Comparison of ENCODE assay signal across 17 cellular contexts in genomic region chr14:106547735-106548550, GRCh38.
DNase-seq lines count a peak whose midpoint lies in the region; ATAC-seq and TF ChIP-seq lines count a peak whose summit lies in the region.
"Had no signal": no experiment of that assay in that cellular context is flagged by ENCODE, and none has a peak within 500 bp of the region (broad histone marks: within the 10 kb centered on the region; RNA-seq: fewer than 3 reads in every experiment).

No MANE protein-coding gene starts in this region.

- no peaks in the 10 kb centered on the region for H4K20me1 ChIP-seq in smooth muscle cell (ENCODE audit: low read depth)

- H3K27me3 ChIP-seq in smooth muscle cell (ENCODE audit: low read depth) = no peaks in the 10 kb centered on the region
- H3K27me3 ChIP-seq: MG63 had no signal

- H3K9me3 Mint-ChIP-seq in activated naive CD4-positive, alpha-beta T cell treated with anti-CD3 and anti-CD28 coated beads, Interleukin-2, amount 50 U/mL, for 24 hours = no peaks in the 10 kb centered on the region
- no peaks in the 10 kb centered on the region for H3K9me3 Mint-ChIP-seq in activated CD4-positive, alpha-beta memory T cell treated with anti-CD3 and anti-CD28 coated beads, Interleukin-2, amount 10 ng/mL, durations not matched to agents 7 days and 5 days
- H3K9me3 Mint-ChIP-seq in stimulated activated effector memory CD8-positive, alpha-beta T cell treated with anti-CD3 and anti-CD28 coated beads, Interleukin-12 subunit alpha, Interleukin-12 subunit beta, amount 100 ng/mL, for 72 hours = peaks cover 3% of the 10 kb centered on the region
- H3K9me3 Mint-ChIP-seq: IgD-negative memory B cell had no signal

- ATAC-seq in stimulated activated effector memory CD8-positive, alpha-beta T cell treated with anti-CD3 and anti-CD28 coated beads, Interleukin-12 subunit alpha, Interleukin-12 subunit beta, amount 100 ng/mL, for 72 hours = peak; percentile 89

- H3K79me2 ChIP-seq in smooth muscle cell (ENCODE audit: low read depth) = no peaks in the 10 kb centered on the region

- H3K36me3 ChIP-seq in smooth muscle cell (ENCODE audit: low read depth) = no peaks in the 10 kb centered on the region
- H3K36me3 ChIP-seq: MG63 had no signal

- H3K4me1 Mint-ChIP-seq in activated naive CD4-positive, alpha-beta T cell treated with anti-CD3 and anti-CD28 coated beads, Interleukin-2, amount 50 U/mL, for 24 hours = peaks cover 7% of the 10 kb centered on the region
- peaks cover 12% of the 10 kb centered on the region for H3K4me1 Mint-ChIP-seq in activated CD4-positive, alpha-beta memory T cell treated with anti-CD3 and anti-CD28 coated beads, Interleukin-2, amount 10 ng/mL, durations not matched to agents 7 days and 5 days
- H3K4me1 Mint-ChIP-seq in stimulated activated effector memory CD8-positive, alpha-beta T cell treated with anti-CD3 and anti-CD28 coated beads, Interleukin-12 subunit alpha, Interleukin-12 subunit beta, amount 100 ng/mL, for 72 hours = peaks cover 13% of the 10 kb centered on the region
- H3K4me1 Mint-ChIP-seq: H9 had no signal

- no peaks in the 10 kb centered on the region for H3K4me1 ChIP-seq in smooth muscle cell (ENCODE audit: low read depth)

- no peak overlapping the region for H3K4me3 Mint-ChIP-seq in activated naive CD4-positive, alpha-beta T cell treated with anti-CD3 and anti-CD28 coated beads, Interleukin-2, amount 50 U/mL, for 24 hours
- H3K4me3 Mint-ChIP-seq in activated CD4-positive, alpha-beta memory T cell treated with anti-CD3 and anti-CD28 coated beads, Interleukin-2, amount 10 ng/mL, durations not matched to agents 7 days and 5 days = peak overlapping the region; percentile 11
- H3K4me3 Mint-ChIP-seq in stimulated activated effector memory CD8-positive, alpha-beta T cell treated with anti-CD3 and anti-CD28 coated beads, Interleukin-12 subunit alpha, Interleukin-12 subunit beta, amount 100 ng/mL, for 72 hours = no peak overlapping the region
- H3K4me3 Mint-ChIP-seq: CD14-positive monocyte, H9 had no signal

- no peak for TF ChIP-seq CTCF in smooth muscle cell (IDR thresholded peaks at IDR 0.05; ENCODE audit: borderline replicate concordance, insufficient read depth, poor library complexity, severe bottlenecking)

- peaks cover 5% of the 10 kb centered on the region for H3K27me3 Mint-ChIP-seq in activated naive CD4-positive, alpha-beta T cell treated with anti-CD3 and anti-CD28 coated beads, Interleukin-2, amount 50 U/mL, for 24 hours
- H3K27me3 Mint-ChIP-seq in activated CD4-positive, alpha-beta memory T cell treated with anti-CD3 and anti-CD28 coated beads, Interleukin-2, amount 10 ng/mL, durations not matched to agents 7 days and 5 days = peaks cover 3% of the 10 kb centered on the region

- peaks cover 6% of the 10 kb centered on the region for H3K9me3 ChIP-seq in smooth muscle cell (replicated peaks; ENCODE audit: low read depth)
- H3K9me3 ChIP-seq: MG63 had no signal

- no peak overlapping the region for H3K4me2 ChIP-seq in smooth muscle cell

- DNase-seq in activated naive CD4-positive, alpha-beta T cell treated with Interleukin-2 at 50 U/mL for 16 hours = no peak
- DNase-seq in OCI-M1 (lab: John Stamatoyannopoulos, UW) = peak; percentile 36
- DNase-seq in activated CD4-positive, alpha-beta memory T cell treated with anti-CD3 and anti-CD28 coated beads, Interleukin-2, amount 10 ng/mL, durations not matched to agents 7 days and 5 days = no peak
- no peak for DNase-seq in stimulated activated effector memory CD8-positive, alpha-beta T cell treated with anti-CD3 and anti-CD28 coated beads, Interleukin-12 subunit alpha, Interleukin-12 subunit beta, amount 100 ng/mL, for 72 hours (ENCODE audit: low spot score in 2 of 2)
- DNase-seq in GOT3 (lab: John Stamatoyannopoulos, UW) = no peak
- no peak for DNase-seq in smooth muscle cell (lab: John Stamatoyannopoulos, UW; ENCODE audit: unreplicated experiment)
- DNase-seq: DMS79, H9, Kasumi-1, MG63, NCI-H1092, NCI-H1436 treated with DMSO at 0.1 percent for 48 hours, NCI-H2029 had no signal

- 58% methylated on average over 4 of the region's 4 CpGs for WGBS in smooth muscle cell (ENCODE audit: low lambda C conversion rate)

- H3K27ac Mint-ChIP-seq in activated naive CD4-positive, alpha-beta T cell treated with anti-CD3 and anti-CD28 coated beads, Interleukin-2, amount 50 U/mL, for 24 hours = peak overlapping the region; percentile 71
- peak overlapping the region; percentile 41 for H3K27ac Mint-ChIP-seq in activated CD4-positive, alpha-beta memory T cell treated with anti-CD3 and anti-CD28 coated beads, Interleukin-2, amount 10 ng/mL, durations not matched to agents 7 days and 5 days
- peak overlapping the region; percentile 7 for H3K27ac Mint-ChIP-seq in stimulated activated effector memory CD8-positive, alpha-beta T cell treated with anti-CD3 and anti-CD28 coated beads, Interleukin-12 subunit alpha, Interleukin-12 subunit beta, amount 100 ng/mL, for 72 hours
- H3K27ac Mint-ChIP-seq: CD14-positive monocyte, H9, IgD-negative memory B cell had no signal

- H3K36me3 Mint-ChIP-seq in activated naive CD4-positive, alpha-beta T cell treated with anti-CD3 and anti-CD28 coated beads, Interleukin-2, amount 50 U/mL, for 24 hours = no peaks in the 10 kb centered on the region
- H3K36me3 Mint-ChIP-seq in activated CD4-positive, alpha-beta memory T cell treated with anti-CD3 and anti-CD28 coated beads, Interleukin-2, amount 10 ng/mL, durations not matched to agents 7 days and 5 days (ENCODE audit: low read depth) = no peaks in the 10 kb centered on the region
- peaks cover 7% of the 10 kb centered on the region for H3K36me3 Mint-ChIP-seq in stimulated activated effector memory CD8-positive, alpha-beta T cell treated with anti-CD3 and anti-CD28 coated beads, Interleukin-12 subunit alpha, Interleukin-12 subunit beta, amount 100 ng/mL, for 72 hours
- H3K36me3 Mint-ChIP-seq: CD14-positive monocyte, IgD-negative memory B cell had no signal

- no peak overlapping the region for H2AFZ ChIP-seq in smooth muscle cell (ENCODE audit: low read depth)

- POLR2A ChIA-PET in activated CD4-positive, alpha-beta memory T cell treated with anti-CD3 and anti-CD28 coated beads, Interleukin-2, amount 10 ng/mL, durations not matched to agents 7 days and 5 days (lab: Charles Lee) = no interaction called here

- H3K9ac ChIP-seq in smooth muscle cell (ENCODE audit: low read depth) = no peak overlapping the region

- CTCF ChIA-PET in activated CD4-positive, alpha-beta memory T cell treated with anti-CD3 and anti-CD28 coated beads, Interleukin-2, amount 10 ng/mL, durations not matched to agents 7 days and 5 days (lab: Charles Lee) = no interaction called here

- H3K4me3 ChIP-seq in smooth muscle cell = no peak overlapping the region
- H3K4me3 ChIP-seq: MG63 had no signal

- H3F3A ChIP-seq in smooth muscle cell (ENCODE audit: low read depth) = no peaks in the 10 kb centered on the region

- H3K27ac ChIP-seq in smooth muscle cell (ENCODE audit: low read depth) = no peak overlapping the region
- H3K27ac ChIP-seq: HL-60 had no signal

Comparison
In these comparisons a context has a peak if more than half of its experiments do, and no peak if none do; other contexts are left out.
1. H3K27ac Mint-ChIP-seq: peak in every context shown above with its lines; median percentile 71 in activated naive CD4-positive, alpha-beta T cell treated with anti-CD3 and anti-CD28 coated beads, Interleukin-2, amount 50 U/mL, for 24 hours; 41 in activated CD4-positive, alpha-beta memory T cell treated with anti-CD3 and anti-CD28 coated beads, Interleukin-2, amount 10 ng/mL, durations not matched to agents 7 days and 5 days; 7 in stimulated activated effector memory CD8-positive, alpha-beta T cell treated with anti-CD3 and anti-CD28 coated beads, Interleukin-12 subunit alpha, Interleukin-12 subunit beta, amount 100 ng/mL, for 72 hours.